ENCODE assay signal across 8 cellular contexts in the genomic region with DNA sequence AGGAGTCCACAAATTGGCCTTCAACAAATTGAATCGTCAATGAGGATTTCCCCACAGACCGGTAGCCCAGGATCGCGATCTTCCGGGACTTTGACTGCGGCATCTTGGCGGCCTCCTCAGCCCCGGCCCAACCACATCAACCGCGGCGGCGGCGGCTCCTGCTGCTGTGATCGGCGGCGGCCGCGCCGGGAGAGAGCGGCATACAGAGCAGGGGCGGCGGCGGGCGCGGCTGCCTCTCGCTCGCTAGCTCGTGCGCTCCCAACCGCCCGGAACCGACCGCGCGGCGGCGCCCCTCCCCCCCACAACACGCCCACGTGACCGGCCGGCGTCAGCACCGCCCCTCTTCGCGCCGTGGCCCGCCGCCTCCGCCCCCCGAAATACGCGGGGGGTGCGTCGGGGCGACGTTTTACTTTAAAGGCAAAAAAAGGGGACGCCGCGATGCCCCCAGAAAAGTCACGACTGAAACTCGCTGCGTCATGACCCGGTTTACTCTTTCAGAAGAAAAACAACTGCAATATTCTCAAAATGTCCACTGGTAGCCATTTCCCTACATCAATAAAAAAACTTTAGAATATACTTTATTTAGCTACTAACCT. TPM values are rescaled to one million over a fixed set of nuclear protein-coding genes. Genes with fewer than 3 reads are reported as not detected.
DNase-seq lines count a peak whose midpoint lies in the region; ATAC-seq and TF ChIP-seq lines count a peak whose summit lies in the region.
"Not testable (repeated sequence)": the region's sequence is repeated elsewhere in the genome, so short reads cannot be mapped to it uniquely, and the experiment has no call there.

No MANE protein-coding gene starts in this region.

- TF ChIP-seq EP300 in gastroesophageal sphincter (IDR thresholded peaks at IDR 0.05): not testable (repeated sequence)

- not testable (repeated sequence) for H3K9me3 ChIP-seq in SU-DHL-6 (ENCODE audit: insufficient read depth, low read length); ascending aorta; gastroesophageal sphincter; tibial artery

- H3K27ac Mint-ChIP-seq in natural killer cell treated with Interleukin-12 subunit alpha and Interleukin-12 subunit beta and Interleukin-15 and Interleukin-18, amount 100 ng/mL, for 72 hours: not testable (repeated sequence)

- peak; percentile 45 for ATAC-seq in GM18861 (IDR thresholded peaks at IDR 0.05; ENCODE audit: unreplicated experiment)
- ATAC-seq in HG03196 (IDR thresholded peaks at IDR 0.05; ENCODE audit: unreplicated experiment): peak; percentile 70
- peak; percentile 90 for ATAC-seq in gastroesophageal sphincter
- ATAC-seq in natural killer cell treated with Interleukin-12 subunit alpha and Interleukin-12 subunit beta and Interleukin-15 and Interleukin-18, amount 100 ng/mL, for 72 hours: peak; percentile 92 to 93

- DNase-seq in H7; ascending aorta (ENCODE audit: low spot score in 2 of 2); natural killer cell treated with Interleukin-12 subunit alpha and Interleukin-12 subunit beta and Interleukin-15 and Interleukin-18, amount 100 ng/mL, for 72 hours (ENCODE audit: low spot score); tibial artery: not testable (repeated sequence)

- H3K9me3 Mint-ChIP-seq in natural killer cell treated with Interleukin-12 subunit alpha and Interleukin-12 subunit beta and Interleukin-15 and Interleukin-18, amount 100 ng/mL, for 72 hours: not testable (repeated sequence)

- H3K4me3 Mint-ChIP-seq in natural killer cell treated with Interleukin-12 subunit alpha and Interleukin-12 subunit beta and Interleukin-15 and Interleukin-18, amount 100 ng/mL, for 72 hours: peak overlapping the region; percentile 48

- not testable (repeated sequence) for H3K79me2 ChIP-seq in SU-DHL-6 (ENCODE audit: insufficient read depth, low read length)

- H3K27ac ChIP-seq in SU-DHL-6 (ENCODE audit: low read depth, low read length): not testable (repeated sequence)
- H3K27ac ChIP-seq in ascending aorta (peak overlapping the region in 1 of 2 donors; percentile 48), gastroesophageal sphincter (peak overlapping the region; percentile 50 to 75 (median 68)), tibial artery (peak overlapping the region; percentile 65)

- H3K4me3 ChIP-seq in H7 (ENCODE audit: insufficient read depth, low read depth, low read length) (peak overlapping the region; percentile 12; the same call in 1 of the 2 replicates), SU-DHL-6 (ENCODE audit: insufficient read depth, low read length, poor library complexity, severe bottlenecking) (peak overlapping the region; percentile 14), ascending aorta (peak overlapping the region; percentile 50 to 58), gastroesophageal sphincter (peak overlapping the region; percentile 46 to 63), tibial artery (peak overlapping the region; percentile 49 to 50)

- H3F3A ChIP-seq in SU-DHL-6 (ENCODE audit: insufficient read depth): not testable (repeated sequence)

- intact Hi-C loops in ascending aorta (cut with DNase I); tibial artery (cut with DNase I; ENCODE audit: low total_unique reads): not testable (repeated sequence)

- no CpG with 5 or more reads among the region's 63 CpGs for WGBS in gastroesophageal sphincter (ENCODE audit: low coverage in 1 of 2), 2 donors

- not testable (repeated sequence) for TF ChIP-seq POLR2A in gastroesophageal sphincter (IDR thresholded peaks at IDR 0.05)

- not testable (repeated sequence) for H2AFZ ChIP-seq in SU-DHL-6 (ENCODE audit: low read depth, low read length, severe bottlenecking)

- not testable (repeated sequence) for H3K27me3 Mint-ChIP-seq in natural killer cell treated with Interleukin-12 subunit alpha and Interleukin-12 subunit beta and Interleukin-15 and Interleukin-18, amount 100 ng/mL, for 72 hours

- H3K27me3 ChIP-seq in H7 (ENCODE audit: control insufficient read depth, insufficient read depth, low read length); SU-DHL-6 (ENCODE audit: low read length); ascending aorta; gastroesophageal sphincter; tibial artery: not testable (repeated sequence)

- peak overlapping the region; percentile 30 for H3K4me2 ChIP-seq in SU-DHL-6 (ENCODE audit: low read depth, low read length, poor library complexity, severe bottlenecking)

- H3K4me1 ChIP-seq in ascending aorta, gastroesophageal sphincter, tibial artery: not testable (repeated sequence)

- H3K36me3 Mint-ChIP-seq in natural killer cell treated with Interleukin-12 subunit alpha and Interleukin-12 subunit beta and Interleukin-15 and Interleukin-18, amount 100 ng/mL, for 72 hours: not testable (repeated sequence)

- TF ChIP-seq CTCF in SU-DHL-6 (IDR thresholded peaks at IDR 0.05; ENCODE audit: insufficient read depth, low read length, poor library complexity, severe bottlenecking); ascending aorta (IDR thresholded peaks at IDR 0.05); gastroesophageal sphincter (IDR thresholded peaks at IDR 0.05); tibial artery (IDR thresholded peaks at IDR 0.05): not testable (repeated sequence)

- H3K36me3 ChIP-seq in H7 (replicated peaks; ENCODE audit: control insufficient read depth, insufficient read depth, low read length); SU-DHL-6 (ENCODE audit: low read length); ascending aorta; gastroesophageal sphincter; tibial artery: not testable (repeated sequence)

- not testable (repeated sequence) for H4K20me1 ChIP-seq in SU-DHL-6 (ENCODE audit: low read depth, low read length)

- H3K9me2 ChIP-seq in SU-DHL-6 (replicated peaks; ENCODE audit: insufficient read depth, low read length): not testable (repeated sequence)

- H3K4me1 Mint-ChIP-seq in natural killer cell treated with Interleukin-12 subunit alpha and Interleukin-12 subunit beta and Interleukin-15 and Interleukin-18, amount 100 ng/mL, for 72 hours (ENCODE audit: low read depth in 2 of 2): not testable (repeated sequence)

- not testable (repeated sequence) for H3K9ac ChIP-seq in SU-DHL-6 (ENCODE audit: low read length)

RNA-seq across cellular contexts. Expression of a gene that starts 56.5 kb away (rescaled TPM):
- 0.04 TPM in 1 of 2 replicates, not detected in the other for total RNA-seq in H7 (2014; rRNA removed; shearing (Covaris generic))
- total RNA-seq in ascending aorta (50.9 TPM), gastroesophageal sphincter (10 to 100 TPM in 2 of 4 donors, 1 to 10 TPM in 2; 1.9 to 11.2 (median 7.4) TPM)
- total RNA-seq in natural killer cell treated with Interleukin-12 subunit alpha and Interleukin-12 subunit beta and Interleukin-15 and Interleukin-18, amount 100 ng/mL, for 72 hours: 1 to 10 TPM in 1 of 2 donors, under 1 TPM in 1; 0.81 to 1.9 TPM
